ENCODE assay signal across 7 cellular contexts in genomic region chrX:144127570-144128169, GRCh38.
DNase-seq lines count a peak whose midpoint lies in the region; ATAC-seq, FAIRE-seq and TF ChIP-seq lines count a peak whose summit lies in the region.
"Not testable (repeated sequence)": the region's sequence is repeated elsewhere in the genome, so short reads cannot be mapped to it uniquely, and the experiment has no call there.

No MANE protein-coding gene starts in this region.

- H2AFZ ChIP-seq in OCI-LY3 (ENCODE audit: low read depth, low read length); keratinocyte (ENCODE audit: control insufficient read depth, low read length): not testable (repeated sequence)

- TF ChIP-seq CTCF in OCI-LY3 (IDR thresholded peaks at IDR 0.05; ENCODE audit: low read depth, low read length); keratinocyte (optimal IDR thresholded peaks at IDR 0.05 in 1 of 3, IDR thresholded peaks at IDR 0.05 in 1 of 3, conservative IDR thresholded peaks at IDR 0.05 in 1 of 3; ENCODE audit: extremely low read depth in 1 of 3, insufficient read depth in 2 of 3, low read length in 3 of 3); pancreas (IDR thresholded peaks at IDR 0.05): not testable (repeated sequence)

- peak overlapping the region; percentile 46 for H3K4me3 ChIP-seq in OCI-LY3 (ENCODE audit: low read length)
- H3K4me3 ChIP-seq in keratinocyte (ENCODE audit: control insufficient read depth in 2 of 3, extremely low read depth in 1 of 3, insufficient read depth in 2 of 3, low read depth in 1 of 3, low read length in 3 of 3); pancreas: not testable (repeated sequence)

- H3K4me2 ChIP-seq in OCI-LY3 (ENCODE audit: low read length): peak overlapping the region; percentile 54
- not testable (repeated sequence) for H3K4me2 ChIP-seq in keratinocyte (ENCODE audit: control insufficient read depth, extremely low read depth, insufficient read depth, low read depth, low read length)

- 8 to 11% methylated on average over 5 of the region's 6 CpGs for WGBS in pancreas, 2 donors

- not testable (repeated sequence) for H3K27me3 ChIP-seq in OCI-LY3 (ENCODE audit: low read depth, low read length); keratinocyte (ENCODE audit: control insufficient read depth, extremely low read depth, insufficient read depth, low read length); pancreas

- dilution Hi-C loops in keratinocyte (cut with MboI; ENCODE audit: extremely low pct_ligation_motif_present, low sequenced_read_pairs): not testable (repeated sequence)

- not testable (repeated sequence) for H3K36me3 ChIP-seq in OCI-LY3 (replicated peaks; ENCODE audit: low read depth, low read length); keratinocyte (ENCODE audit: control insufficient read depth in 2 of 2, extremely low read depth in 1 of 2, insufficient read depth in 2 of 2, low read length in 2 of 2); pancreas

- FAIRE-seq in A204.1 (lab: Jason Lieb, UNC) (peak; percentile 88), GM18507 (lab: Jason Lieb, UNC) (peak; percentile 66), colon (lab: Jason Lieb, UNC) (peak; percentile 97), keratinocyte (lab: Jason Lieb, UNC) (peak; percentile 93), pancreas (lab: Jason Lieb, UNC) (peak; percentile 96)

- not testable (repeated sequence) for ATAC-seq in pancreas

- H3K79me2 ChIP-seq in OCI-LY3 (ENCODE audit: low read length); keratinocyte (ENCODE audit: control insufficient read depth, insufficient read depth, low read length): not testable (repeated sequence)

- H4K20me1 ChIP-seq in OCI-LY3 (ENCODE audit: insufficient read depth, low read length); keratinocyte (ENCODE audit: control insufficient read depth, extremely low read depth, insufficient read depth, low read length): not testable (repeated sequence)

- intact Hi-C loops in pancreas (cut with DNase I): not testable (repeated sequence)

- H3K9me1 ChIP-seq in keratinocyte (ENCODE audit: control insufficient read depth, extremely low read depth, insufficient read depth, low read length): not testable (repeated sequence)

- H3K27ac ChIP-seq in OCI-LY3 (ENCODE audit: low read length); keratinocyte (ENCODE audit: control insufficient read depth, insufficient read depth, low read length); pancreas: not testable (repeated sequence)

- H3K9ac ChIP-seq in OCI-LY3 (ENCODE audit: low read length); keratinocyte (ENCODE audit: control insufficient read depth, extremely low read depth, insufficient read depth, low read length): not testable (repeated sequence)

- H3K4me1 ChIP-seq in OCI-LY3 (ENCODE audit: low read length); keratinocyte (ENCODE audit: control insufficient read depth, extremely low read depth, insufficient read depth, low read length); pancreas: not testable (repeated sequence)

- not testable (repeated sequence) for H3K9me3 ChIP-seq in OCI-LY3 (ENCODE audit: insufficient read depth, low read length); keratinocyte (ENCODE audit: control insufficient read depth, low read depth, low read length); pancreas

- not testable (repeated sequence) for DNase-seq in GM18507 (ENCODE audit: extremely low spot score, insufficient read length, low read depth); keratinocyte (ENCODE audit: low read depth, low spot score); pancreas
- DNase-seq in NCI-H146 treated with DMSO at 0.1 percent for 48 hours (lab: John Stamatoyannopoulos, UW; ENCODE audit: unreplicated experiment): peak; percentile 0
